Comparison of ENCODE assay signal across 1 cellular context in genomic region chr17:8628609-8629169, GRCh38.
TF ChIP-seq lines count a peak whose summit lies in the region.

No MANE protein-coding gene starts in this region.

TF ChIP-seq in WTC11, 78 proteins besides CTCF, POLR2A, EP300 and RAD21 (continued from another document):
- no peak for TF ChIP-seq ZNF532 (CRISPR knock-in tag; IDR thresholded peaks at IDR 0.05; ENCODE audit: borderline replicate concordance)
- no peak for TF ChIP-seq SMAD3 (CRISPR knock-in tag; IDR thresholded peaks at IDR 0.05; ENCODE audit: borderline replicate concordance)
- TF ChIP-seq ZNF281 (CRISPR knock-in tag; IDR thresholded peaks at IDR 0.05): no peak
- TF ChIP-seq RORB (CRISPR knock-in tag; IDR thresholded peaks at IDR 0.05): no peak
- no peak for TF ChIP-seq ZNF232 (CRISPR knock-in tag; IDR thresholded peaks at IDR 0.05)
- no peak for TF ChIP-seq TP53 (CRISPR knock-in tag; IDR thresholded peaks at IDR 0.05)
- TF ChIP-seq ZNF671 (CRISPR knock-in tag; IDR thresholded peaks at IDR 0.05): no peak
TF ChIP-seq in WTC11: peak in this region for 0.
